ENCODE assay signal across 23 cellular contexts in the genomic region with DNA sequence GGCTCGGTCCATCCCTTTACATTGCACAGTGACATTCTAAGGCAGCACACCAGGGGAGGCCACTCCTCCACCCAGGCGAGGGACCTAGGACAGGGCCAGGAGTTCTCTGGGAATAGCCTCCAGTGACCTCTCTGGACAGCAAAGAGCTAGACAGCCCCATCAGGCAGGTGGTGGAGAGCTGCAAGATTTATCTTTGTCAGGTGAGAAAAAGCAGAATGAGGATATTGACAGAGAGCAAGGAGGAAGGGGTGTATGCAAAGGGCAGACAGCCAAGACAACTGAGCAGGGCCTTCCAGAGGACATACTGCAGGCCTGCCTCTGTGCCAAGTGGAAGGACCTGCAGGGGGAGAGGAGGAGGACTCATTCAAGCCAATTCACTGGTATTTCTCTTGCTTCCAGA.
DNase-seq lines count a peak whose midpoint lies in the region; ATAC-seq and TF ChIP-seq lines count a peak whose summit lies in the region.
"Had no signal": no experiment of that assay in that cellular context is flagged by ENCODE, and none has a peak within 500 bp of the region (broad histone marks: within the 10 kb centered on the region; RNA-seq: fewer than 3 reads in every experiment).

No MANE protein-coding gene starts in this region.

- no peak overlapping the region for H3K4me3 Mint-ChIP-seq in activated T-cell treated with anti-CD3 and anti-CD28 coated beads, Interleukin-2, amount 50 U/mL, for 72 hours
- H3K4me3 Mint-ChIP-seq: stimulated activated naive B cell treated with anti-CD40 and anti-IgM and Interleukin-4, amounts not matched to agents 10 μg/mL and 1 μg/mL and 100 μg/mL, for 72 hours had no signal

- no peaks in the 10 kb centered on the region for H3K9me3 Mint-ChIP-seq in activated T-cell treated with anti-CD3 and anti-CD28 coated beads, Interleukin-2, amount 50 U/mL, for 72 hours
- H3K9me3 Mint-ChIP-seq: activated T-helper 2 cell treated with anti-CD3 and anti-CD28 coated beads, Interferon-gamma antibody, Interleukin-2, Interleukin-4, amounts not matched to agents 10 μg/mL and 5 μg/mL and 100 μg/mL, durations not matched to agents 14 hours and 24 hours and 36 hours; stimulated activated naive B cell treated with anti-CD40 and anti-IgM and Interleukin-4, amounts not matched to agents 10 μg/mL and 1 μg/mL and 100 μg/mL, for 72 hours had no signal

- intact Hi-C loops in right lobe of liver (cut with DNase I) (no loop called here), testis (cut with DNase I; ENCODE audit: low total_unique reads) (no loop called here)

- no CpG with 5 or more reads among the region's 2 CpGs for WGBS in right lobe of liver (ENCODE audit: insufficient coverage, low coverage, low lambda C conversion rate, missing lambda C conversion rate)
- 63 to 71% methylated on average over 2 of the region's 2 CpGs for WGBS in testis, 2 donors

- H3K36me3 ChIP-seq in right lobe of liver (no peaks in the 10 kb centered on the region), testis (ENCODE audit: low read depth, missing control alignments) (no peaks in the 10 kb centered on the region)
- H3K36me3 ChIP-seq: BE2C, breast epithelium, sigmoid colon, thyroid gland had no signal

- H3K4me1 ChIP-seq in right lobe of liver = no peaks in the 10 kb centered on the region
- H3K4me1 ChIP-seq in testis = no peaks in the 10 kb centered on the region
- H3K4me1 ChIP-seq: BE2C, breast epithelium, thyroid gland had no signal

- H3K27me3 Mint-ChIP-seq in activated T-cell treated with anti-CD3 and anti-CD28 coated beads, Interleukin-2, amount 50 U/mL, for 72 hours (ENCODE audit: low read depth) = no peaks in the 10 kb centered on the region

- H3K36me3 Mint-ChIP-seq in activated T-cell treated with anti-CD3 and anti-CD28 coated beads, Interleukin-2, amount 50 U/mL, for 72 hours (ENCODE audit: insufficient read depth in 2 of 2) = peaks cover 0 to 3% of the 10 kb centered on the region in 2 donors
- H3K36me3 Mint-ChIP-seq: stimulated activated naive B cell treated with anti-CD40 and anti-IgM and Interleukin-4, amounts not matched to agents 10 μg/mL and 1 μg/mL and 100 μg/mL, for 72 hours had no signal

- H3K9me3 ChIP-seq in right lobe of liver (no peaks in the 10 kb centered on the region), testis (no peaks in the 10 kb centered on the region)
- H3K9me3 ChIP-seq: BE2C, breast epithelium, sigmoid colon, thyroid gland had no signal

- H3K27me3 ChIP-seq in right lobe of liver (no peaks in the 10 kb centered on the region), testis (no peaks in the 10 kb centered on the region)
- H3K27me3 ChIP-seq: BE2C, breast epithelium, sigmoid colon, thyroid gland had no signal

- peaks cover 34% of the 10 kb centered on the region for H3K4me1 Mint-ChIP-seq in activated T-cell treated with anti-CD3 and anti-CD28 coated beads, Interleukin-2, amount 50 U/mL, for 72 hours (ENCODE audit: low read depth)

- H3K27ac ChIP-seq in VCaP (peak overlapping the region; percentile 31), right lobe of liver (no peak overlapping the region), testis (no peak overlapping the region)
- H3K27ac ChIP-seq: 22Rv1, breast epithelium, GM23248, sigmoid colon, thyroid gland had no signal

- ATAC-seq in right lobe of liver = peak in 3 of 4 donors; percentile 30 to 84 (median 70)
- no peak for ATAC-seq in activated T-cell treated with anti-CD3 and anti-CD28 coated beads, Interleukin-2, amount 50 U/mL, for 72 hours (replicated peaks in 1 of 2)
- ATAC-seq: stimulated activated naive B cell treated with anti-CD40 and anti-IgM and Interleukin-4, amounts not matched to agents 10 μg/mL and 1 μg/mL and 100 μg/mL, for 72 hours had no signal

- TF ChIP-seq POLR2A in right lobe of liver (IDR thresholded peaks at IDR 0.05) = no peak
- TF ChIP-seq POLR2A in testis (IDR thresholded peaks at IDR 0.05) = no peak

- DNase-seq in NCI-H1092 treated with DMSO at 0.1 percent for 48 hours (lab: John Stamatoyannopoulos, UW) (peak; percentile 42), NCI-H1092 (lab: John Stamatoyannopoulos, UW) (no peak), right lobe of liver (peak in 1 of 3 donors; percentile 60), testis (peak; percentile 45), HPDE6-E6E7 (ENCODE audit: extremely low spot score) (no peak), dedifferentiated amniotic fluid mesenchymal stem cell (ENCODE audit: extremely low spot score) (no peak)
- DNase-seq in activated T-cell treated with anti-CD3 and anti-CD28 coated beads, Interleukin-2, amount 50 U/mL, for 72 hours = no peak
- DNase-seq: BE2C; COR-L47; GM23248; Kasumi-1; NCI-H1105; NCI-H2107; NCI-H526; OCI-M1; sigmoid colon; stimulated activated naive B cell treated with anti-CD40 and anti-IgM and Interleukin-4, amounts not matched to agents 10 μg/mL and 1 μg/mL and 100 μg/mL, for 72 hours; T1000; thyroid gland had no signal

- TF ChIP-seq CTCF in VCaP (conservative IDR thresholded peaks at IDR 0.05) = peak; percentile 8; the same call in 1 of the 2 replicates
- no peak for TF ChIP-seq CTCF in right lobe of liver (IDR thresholded peaks at IDR 0.05)
- no peak for TF ChIP-seq CTCF in testis (IDR thresholded peaks at IDR 0.05)

- H3K4me3 ChIP-seq in right lobe of liver = no peak overlapping the region
- no peak overlapping the region for H3K4me3 ChIP-seq in testis
- H3K4me3 ChIP-seq: breast epithelium, GM23248, sigmoid colon, thyroid gland had no signal

- H3K27ac Mint-ChIP-seq in activated T-cell treated with anti-CD3 and anti-CD28 coated beads, Interleukin-2, amount 50 U/mL, for 72 hours = no peak overlapping the region
- H3K27ac Mint-ChIP-seq: activated T-helper 2 cell treated with anti-CD3 and anti-CD28 coated beads, Interferon-gamma antibody, Interleukin-2, Interleukin-4, amounts not matched to agents 10 μg/mL and 5 μg/mL and 100 μg/mL, durations not matched to agents 14 hours and 24 hours and 36 hours; stimulated activated naive B cell treated with anti-CD40 and anti-IgM and Interleukin-4, amounts not matched to agents 10 μg/mL and 1 μg/mL and 100 μg/mL, for 72 hours had no signal

Comparison
In these comparisons a context has a peak if more than half of its experiments do, and no peak if none do; other contexts are left out.
1. DNase-seq: peak in NCI-H1092 treated with DMSO at 0.1 percent for 48 hours (single experiment) and testis (single experiment); none in NCI-H1092 (single experiment), HPDE6-E6E7 (single experiment), dedifferentiated amniotic fluid mesenchymal stem cell (single experiment) and activated T-cell treated with anti-CD3 and anti-CD28 coated beads, Interleukin-2, amount 50 U/mL, for 72 hours (0 of 2).
2. ATAC-seq: peak in right lobe of liver (3 of 4); none in activated T-cell treated with anti-CD3 and anti-CD28 coated beads, Interleukin-2, amount 50 U/mL, for 72 hours (0 of 2).